In genomic region chr4:81215936-81216335, GRCh38 we compare ENCODE assay signal across 12 cellular contexts. TPM values are rescaled to one million over a fixed set of nuclear protein-coding genes. Genes with fewer than 3 reads are reported as not detected.
DNase-seq lines count a peak whose midpoint lies in the region; ATAC-seq and TF ChIP-seq lines count a peak whose summit lies in the region.
"Had no signal": no experiment of that assay in that cellular context is flagged by ENCODE, and none has a peak within 500 bp of the region (broad histone marks: within the 10 kb centered on the region; RNA-seq: fewer than 3 reads in every experiment).

No MANE protein-coding gene starts in this region.

- no peak for TF ChIP-seq POLR2A in right lobe of liver (IDR thresholded peaks at IDR 0.05)

- H3K4me3 Mint-ChIP-seq in endothelial cell (ENCODE audit: unreplicated experiment) (peak overlapping the region; percentile 50), neural crest cell (peak overlapping the region; percentile 70)

- peaks cover 17% of the 10 kb centered on the region for H3K27me3 Mint-ChIP-seq in endothelial cell (ENCODE audit: unreplicated experiment)
- peaks cover 50% of the 10 kb centered on the region for H3K27me3 Mint-ChIP-seq in neural crest cell (ENCODE audit: low read depth)

- WGBS in right lobe of liver (ENCODE audit: insufficient coverage, low coverage, low lambda C conversion rate, missing lambda C conversion rate) = 31% methylated on average over 4 of the region's 4 CpGs

- H3K27me3 ChIP-seq in H7 (ENCODE audit: control insufficient read depth, insufficient read depth, low read length) (peaks cover 45% of the 10 kb centered on the region), right lobe of liver (peaks cover 0 to 4% of the 10 kb centered on the region in 2 donors)

- no peaks in the 10 kb centered on the region for H3K36me3 ChIP-seq in H7 (replicated peaks; ENCODE audit: control insufficient read depth, insufficient read depth, low read length)
- H3K36me3 ChIP-seq in right lobe of liver = no peaks in the 10 kb centered on the region
- H3K36me3 ChIP-seq: suprapubic skin had no signal

- intact Hi-C loops in right lobe of liver (cut with DNase I) = no loop called here

- DNase-seq in H7 (no peak), NCI-H69 (lab: John Stamatoyannopoulos, UW) (peak; percentile 1), endothelial cell (ENCODE audit: low spot score) (no peak), neural crest cell (ENCODE audit: low read depth, low spot score) (no peak), AG08395 (ENCODE audit: low spot score) (no peak), NCI-H510A (lab: John Stamatoyannopoulos, UW) (no peak), right lobe of liver (no peak)
- DNase-seq: COR-L47, GOT3, NCI-H1105 treated with DMSO at 0.1 percent for 48 hours had no signal

- no peak overlapping the region for H3K27ac ChIP-seq in right lobe of liver
- H3K27ac ChIP-seq: suprapubic skin had no signal

- no peaks in the 10 kb centered on the region for H3K9me3 Mint-ChIP-seq in endothelial cell (ENCODE audit: unreplicated experiment)
- no peaks in the 10 kb centered on the region for H3K9me3 Mint-ChIP-seq in neural crest cell

- H3K4me1 Mint-ChIP-seq in endothelial cell (ENCODE audit: unreplicated experiment) = peaks cover 9% of the 10 kb centered on the region
- peaks cover 12% of the 10 kb centered on the region for H3K4me1 Mint-ChIP-seq in neural crest cell

- H3K27ac Mint-ChIP-seq in endothelial cell (ENCODE audit: unreplicated experiment) = no peak overlapping the region
- no peak overlapping the region for H3K27ac Mint-ChIP-seq in neural crest cell (ENCODE audit: unreplicated experiment)

- no peaks in the 10 kb centered on the region for H3K9me3 ChIP-seq in right lobe of liver
- H3K9me3 ChIP-seq: suprapubic skin had no signal

- H3K36me3 Mint-ChIP-seq in endothelial cell (ENCODE audit: low read depth, unreplicated experiment) = no peaks in the 10 kb centered on the region
- H3K36me3 Mint-ChIP-seq in neural crest cell (ENCODE audit: low read depth) = no peaks in the 10 kb centered on the region

- H3K4me1 ChIP-seq in right lobe of liver = no peaks in the 10 kb centered on the region

- ATAC-seq in right lobe of liver = no peak
- ATAC-seq: activated CD4-positive, CD25-positive, alpha-beta regulatory T cell treated with anti-CD3 and anti-CD28 coated beads, Interleukin-2, amount 50 U/mL, for 24 hours had no signal

- peak overlapping the region; percentile 47; the same call in 1 of the 2 replicates for H3K4me3 ChIP-seq in H7 (ENCODE audit: insufficient read depth, low read depth, low read length)
- no peak overlapping the region for H3K4me3 ChIP-seq in right lobe of liver

- no peak for TF ChIP-seq CTCF in endothelial cell (IDR thresholded peaks at IDR 0.05; ENCODE audit: unreplicated experiment)
- no peak for TF ChIP-seq CTCF in neural crest cell (conservative IDR thresholded peaks at IDR 0.05)
- TF ChIP-seq CTCF in right lobe of liver (IDR thresholded peaks at IDR 0.05) = no peak

RNA-seq across cellular contexts. Expression of gene PRKG2, which starts 0.9 kb away (rescaled TPM):
- total RNA-seq in H7 (2014; rRNA removed; shearing (Covaris generic)) = 2.2 and 3.1 TPM in 2 replicates
- total RNA-seq in endothelial cell (ENCODE audit: unreplicated experiment) (0.72 TPM), neural crest cell (0.77 and 0.86 TPM in 2 replicates), right lobe of liver (under 1 TPM in 1 of 6 experiments, not detected in 5; 0.17 TPM)
